24 cellular contexts compared by ENCODE assay signal in the genomic region with DNA sequence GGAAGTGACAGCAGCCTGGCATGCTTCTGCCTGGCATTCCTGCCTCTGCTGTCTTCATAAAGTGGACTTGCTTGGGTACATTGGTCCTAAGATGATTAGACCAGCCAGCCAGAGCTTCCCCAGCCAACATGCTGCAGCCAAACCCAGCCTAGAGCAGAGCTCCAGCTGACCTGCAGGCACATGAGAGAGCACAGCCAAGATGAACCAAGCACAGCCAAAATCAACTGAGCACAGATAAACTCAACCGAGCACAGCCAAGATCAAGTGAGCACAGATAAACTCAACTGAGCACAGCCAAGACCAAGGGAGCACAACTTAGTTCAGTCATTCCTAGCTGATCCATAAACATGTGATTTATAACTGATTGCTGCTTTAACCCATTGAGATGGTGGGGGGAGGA.
"Had no signal": no experiment of that assay in that cellular context is flagged by ENCODE, and none has a peak within 500 bp of the region (broad histone marks: within the 10 kb centered on the region; RNA-seq: fewer than 3 reads in every experiment).

No MANE protein-coding gene starts in this region.

- H3K4me1 Mint-ChIP-seq: activated CD4-positive, alpha-beta T cell treated with anti-CD3 and anti-CD28 coated beads, Interleukin-2, amount 10 ng/mL, durations not matched to agents 24 days and 14 days; memory B cell; naive thymus-derived CD4-positive, alpha-beta T cell; T-helper 17 cell had no signal

- H3K36me3 ChIP-seq: brain microvascular endothelial cell, left lung had no signal

- H3K27ac Mint-ChIP-seq: activated CD4-positive, alpha-beta T cell treated with anti-CD3 and anti-CD28 coated beads, Interleukin-2, amount 10 ng/mL, durations not matched to agents 24 days and 14 days; activated CD8-positive, alpha-beta T cell treated with anti-CD3 and anti-CD28 coated beads, Interleukin-2, amount 10 ng/mL, durations not matched to agents 7 days and 5 days; activated naive CD8-positive, alpha-beta T cell; memory B cell; naive thymus-derived CD4-positive, alpha-beta T cell; T-helper 17 cell; type B pancreatic cell had no signal

- H3K9me3 ChIP-seq: left lung, mucosa of descending colon had no signal

- H3K4me3 Mint-ChIP-seq: activated CD4-positive, alpha-beta T cell treated with anti-CD3 and anti-CD28 coated beads, Interleukin-2, amount 10 ng/mL, durations not matched to agents 24 days and 14 days; activated CD8-positive, alpha-beta T cell treated with anti-CD3 and anti-CD28 coated beads, Interleukin-2, amount 10 ng/mL, durations not matched to agents 7 days and 5 days; activated naive CD8-positive, alpha-beta T cell; memory B cell; naive thymus-derived CD4-positive, alpha-beta T cell; T-helper 17 cell; type B pancreatic cell had no signal

- H2AFZ ChIP-seq: parathyroid adenoma had no signal

- H3K27ac ChIP-seq: brain microvascular endothelial cell, epithelial cell of prostate, left lung, parathyroid adenoma, skin epidermis had no signal

- H3K79me2 ChIP-seq: parathyroid adenoma had no signal

- H3K27me3 ChIP-seq: brain microvascular endothelial cell, left lung had no signal

- ATAC-seq: activated CD8-positive, alpha-beta T cell treated with anti-CD3 and anti-CD28 coated beads, Interleukin-2, amount 10 ng/mL, durations not matched to agents 7 days and 5 days; left lung; mucosa of descending colon; naive thymus-derived CD4-positive, alpha-beta T cell; T-helper 17 cell had no signal

- H3K4me3 ChIP-seq: left lung, mucosa of descending colon, skin epidermis had no signal

- DNase-seq: activated CD4-positive, alpha-beta T cell treated with anti-CD3 and anti-CD28 coated beads, Interleukin-2, amount 10 ng/mL, durations not matched to agents 24 days and 14 days; activated CD8-positive, alpha-beta memory T cell treated with anti-CD3 and anti-CD28 coated beads, Interleukin-2, amount 50 U/mL, for 4 hours; activated CD8-positive, alpha-beta T cell treated with anti-CD3 and anti-CD28 coated beads, Interleukin-2, amount 10 ng/mL, durations not matched to agents 7 days and 5 days; activated gamma-delta T cell; activated T-cell treated with anti-CD3 and anti-CD28 coated beads, Interleukin-2, amount 50 U/mL, for 48 hours; amniotic stem cell; brain microvascular endothelial cell; dermis blood vessel endothelial cell; islet precursor cell; left lung; mucosa of descending colon; naive thymus-derived CD4-positive, alpha-beta T cell; stimulated activated CD4-positive, alpha-beta T cell treated with anti-CD3 and anti-CD28 coated beads, Interleukin-15, amount 100 ng/mL, for 24 hours; stimulated activated CD4-positive, alpha-beta T cell treated with anti-CD3 and anti-CD28 coated beads, Interleukin-4, amount 100 ng/mL, for 24 hours; stimulated activated naive CD4-positive, alpha-beta T cell; substantia nigra; T-helper 17 cell had no signal

- H3K27me3 Mint-ChIP-seq: activated CD4-positive, alpha-beta T cell treated with anti-CD3 and anti-CD28 coated beads, Interleukin-2, amount 10 ng/mL, durations not matched to agents 24 days and 14 days; activated naive CD8-positive, alpha-beta T cell; memory B cell; T-helper 17 cell had no signal

- H3K9me3 Mint-ChIP-seq: activated CD4-positive, alpha-beta T cell treated with anti-CD3 and anti-CD28 coated beads, Interleukin-2, amount 10 ng/mL, durations not matched to agents 24 days and 14 days; type B pancreatic cell had no signal

- FAIRE-seq: frontal cortex had no signal

- H3K4me1 ChIP-seq: left lung, parathyroid adenoma had no signal

- H3K36me3 Mint-ChIP-seq: activated naive CD8-positive, alpha-beta T cell; memory B cell; type B pancreatic cell had no signal

- H3K9ac ChIP-seq: parathyroid adenoma had no signal
